9 cellular contexts compared by ENCODE assay signal in genomic region chr13:114065926-114066774, GRCh38.
A peak's percentile ranks its signal among the peaks of the same experiment; 100 is the strongest.
DNase-seq lines count a peak whose midpoint lies in the region; ATAC-seq and TF ChIP-seq lines count a peak whose summit lies in the region.
"Had no signal": no experiment of that assay in that cellular context is flagged by ENCODE, and none has a peak within 500 bp of the region (broad histone marks: within the 10 kb centered on the region; RNA-seq: fewer than 3 reads in every experiment).

No MANE protein-coding gene starts in this region.

- H3K36me3 Mint-ChIP-seq in endodermal cell (ENCODE audit: low read depth): peaks cover 3% of the 10 kb centered on the region

- peak overlapping the region; percentile 88 for H3K27ac Mint-ChIP-seq in endodermal cell

- DNase-seq in RWPE2 (ENCODE audit: low spot score) (no peak), endodermal cell (no peak), H4 (ENCODE audit: low spot score) (no peak), NCI-H2196 (lab: John Stamatoyannopoulos, UW; ENCODE audit: unreplicated experiment) (no peak)

- H3K4me1 ChIP-seq in RWPE2 (ENCODE audit: insufficient read depth, poor library complexity, severe bottlenecking): peaks cover 34% of the 10 kb centered on the region
- peaks cover 9% of the 10 kb centered on the region for H3K4me1 ChIP-seq in endodermal cell (ENCODE audit: control insufficient read depth, insufficient read depth, low read length)
- H3K4me1 ChIP-seq in skeletal muscle tissue (ENCODE audit: control insufficient read depth in 3 of 3, insufficient read depth in 3 of 3, low read length in 3 of 3): peaks cover 47 to 62% (median 56%) of the 10 kb centered on the region in 3 donors

- H3K9ac ChIP-seq in endodermal cell (ENCODE audit: extremely low read depth, low read length, poor library complexity, severe bottlenecking): no peak overlapping the region
- peak overlapping the region; percentile 79 to 85 (median 84) for H3K9ac ChIP-seq in skeletal muscle tissue (ENCODE audit: low read depth in 1 of 3, low read length in 3 of 3)

- ATAC-seq in GM18511 (IDR thresholded peaks at IDR 0.05; ENCODE audit: unreplicated experiment): peak; percentile 4
- no peak for ATAC-seq in RWPE2 (ENCODE audit: low read depth)
- ATAC-seq in GM21515 (IDR thresholded peaks at IDR 0.05; ENCODE audit: unreplicated experiment): no peak
- ATAC-seq in HG03354 (IDR thresholded peaks at IDR 0.05; ENCODE audit: poor library complexity, severe bottlenecking, unreplicated experiment): no peak

- H3K27me3 ChIP-seq in RWPE2 (ENCODE audit: insufficient read depth, poor library complexity, severe bottlenecking) (no peaks in the 10 kb centered on the region), endodermal cell (ENCODE audit: control insufficient read depth, insufficient read depth, low read length, poor library complexity, severe bottlenecking) (no peaks in the 10 kb centered on the region), skeletal muscle tissue (ENCODE audit: control insufficient read depth in 3 of 3, insufficient read depth in 3 of 3, low read length in 3 of 3) (no peaks in the 10 kb centered on the region)
- H3K27me3 ChIP-seq: cardiac muscle cell had no signal

- TF ChIP-seq CTCF in RWPE2 (IDR thresholded peaks at IDR 0.05; ENCODE audit: poor library complexity, severe bottlenecking) (no peak), endodermal cell (conservative IDR thresholded peaks at IDR 0.05) (no peak)

- H3K9me3 Mint-ChIP-seq in endodermal cell: peaks cover 5% of the 10 kb centered on the region

- WGBS in endodermal cell (ENCODE audit: insufficient coverage in 1 of 2, insufficient read length in 1 of 2), 2 experiments: 96 to 97% methylated on average over 10 to 35 of the region's 35 CpGs

- no peaks in the 10 kb centered on the region for H3K9me3 ChIP-seq in RWPE2 (ENCODE audit: severe bottlenecking)
- no peaks in the 10 kb centered on the region for H3K9me3 ChIP-seq in endodermal cell (ENCODE audit: control insufficient read depth, low read length)
- H3K9me3 ChIP-seq in skeletal muscle tissue (ENCODE audit: control insufficient read depth in 3 of 3, low read length in 3 of 3): no peaks in the 10 kb centered on the region

- no peak overlapping the region for H3K4me3 ChIP-seq in RWPE2 (ENCODE audit: severe bottlenecking)
- no peak overlapping the region for H3K4me3 ChIP-seq in endodermal cell (ENCODE audit: low read length)
- H3K4me3 ChIP-seq in skeletal muscle tissue (ENCODE audit: low read length in 3 of 3): peak overlapping the region in 1 of 3 donors; percentile 76
- H3K4me3 ChIP-seq: cardiac muscle cell had no signal

- peaks cover 14% of the 10 kb centered on the region for H3K4me1 Mint-ChIP-seq in endodermal cell

- no peaks in the 10 kb centered on the region for H3K27me3 Mint-ChIP-seq in endodermal cell (ENCODE audit: insufficient read depth)

- no peaks in the 10 kb centered on the region for H3K36me3 ChIP-seq in RWPE2 (ENCODE audit: low read depth)
- no peaks in the 10 kb centered on the region for H3K36me3 ChIP-seq in endodermal cell (ENCODE audit: control insufficient read depth, insufficient read depth, low read length)
- H3K36me3 ChIP-seq in skeletal muscle tissue (ENCODE audit: control insufficient read depth in 3 of 3, insufficient read depth in 3 of 3, low read length in 3 of 3): no peaks in the 10 kb centered on the region
- H3K36me3 ChIP-seq: cardiac muscle cell had no signal

- H3K27ac ChIP-seq in RWPE2 (ENCODE audit: poor library complexity, severe bottlenecking) (peak overlapping the region; percentile 99), endodermal cell (ENCODE audit: low read depth, low read length) (peak overlapping the region; percentile 96), skeletal muscle tissue (ENCODE audit: low read depth, low read length) (peak overlapping the region; percentile 97)

- H3K4me3 Mint-ChIP-seq in endodermal cell: no peak overlapping the region
